ENCODE assay signal across 11 cellular contexts in the genomic region with DNA sequence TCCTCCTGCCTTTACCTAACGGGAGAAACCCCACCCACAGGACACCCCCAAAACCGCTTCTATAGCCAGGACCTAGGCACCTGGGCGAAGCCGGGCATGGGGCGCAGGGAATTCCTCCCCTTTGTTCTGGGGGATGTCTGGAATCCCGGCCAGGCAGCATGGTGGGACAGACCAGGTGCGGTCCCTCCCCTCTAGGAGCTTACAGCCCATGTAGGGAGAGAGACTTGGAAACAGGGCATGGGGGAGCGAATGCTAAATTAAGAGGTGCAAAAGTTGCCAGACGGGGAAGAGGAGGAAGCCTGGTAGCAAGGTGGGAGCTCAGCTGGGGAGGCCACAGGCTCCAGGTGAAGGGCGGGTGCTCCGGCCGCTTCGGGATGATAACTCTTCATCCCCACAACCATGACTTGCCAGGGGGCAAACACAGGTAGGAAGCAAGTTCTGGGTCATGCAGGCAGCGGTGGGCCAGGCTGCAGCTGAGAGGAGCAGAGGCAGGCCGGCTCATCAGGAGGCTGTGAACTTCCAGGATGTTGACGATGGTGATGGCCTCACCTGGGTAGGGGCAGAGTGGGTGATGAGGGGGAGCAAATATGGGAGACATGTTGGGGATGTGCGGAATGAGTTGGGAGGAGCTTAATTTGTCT. TPM values are rescaled to one million over a fixed set of nuclear protein-coding genes. Genes with fewer than 3 reads are reported as not detected.
DNase-seq lines count a peak whose midpoint lies in the region; ATAC-seq, FAIRE-seq and TF ChIP-seq lines count a peak whose summit lies in the region.
"Had no signal": no experiment of that assay in that cellular context is flagged by ENCODE, and none has a peak within 500 bp of the region (broad histone marks: within the 10 kb centered on the region; RNA-seq: fewer than 3 reads in every experiment).

No MANE protein-coding gene starts in this region.

- H3K4me3 Mint-ChIP-seq in IgD-negative memory B cell = peak overlapping the region; percentile 22 to 85 (median 48)

- H3K27ac ChIP-seq in endothelial cell of umbilical vein (ENCODE audit: insufficient read depth, low read depth, low read length) = no peak overlapping the region
- H3K27ac ChIP-seq in mucosa of rectum (ENCODE audit: low read depth in 2 of 2, low read length in 2 of 2) = peak overlapping the region; percentile 77 to 97
- peak overlapping the region in 1 of 2 donors; percentile 76 for H3K27ac ChIP-seq in testis
- H3K27ac ChIP-seq: SJSA1 had no signal

- TF ChIP-seq POLR2A in endothelial cell of umbilical vein (IDR thresholded peaks at IDR 0.05; ENCODE audit: low read depth, low read length) (no peak), testis (IDR thresholded peaks at IDR 0.05) (no peak)

- peak overlapping the region; percentile 87 for H3K4me2 ChIP-seq in endothelial cell of umbilical vein (ENCODE audit: insufficient read depth, low read length)

- H2AFZ ChIP-seq in endothelial cell of umbilical vein (ENCODE audit: low read depth, low read length) = no peak overlapping the region

- no peaks in the 10 kb centered on the region for H3K9me3 ChIP-seq in endothelial cell of umbilical vein (replicated peaks; ENCODE audit: control insufficient read depth, insufficient read depth, low read length)
- no peaks in the 10 kb centered on the region for H3K9me3 ChIP-seq in mucosa of rectum (ENCODE audit: control insufficient read depth in 2 of 2, low read length in 2 of 2)
- H3K9me3 ChIP-seq in testis = no peaks in the 10 kb centered on the region

- peak overlapping the region in 1 of 3 donors; percentile 10 for H3K27ac Mint-ChIP-seq in IgD-negative memory B cell

- dilution Hi-C loops in endothelial cell of umbilical vein (cut with MboI; ENCODE audit: extremely low pct_ligation_motif_present, low sequenced_read_pairs) = no loop called here

- peaks cover 4 to 15% (median 6%) of the 10 kb centered on the region in 3 donors for H3K4me1 Mint-ChIP-seq in IgD-negative memory B cell

- peaks cover 55% of the 10 kb centered on the region for H3K27me3 Mint-ChIP-seq in IgD-negative memory B cell

- no TSS peak for BruUV-seq in endothelial cell of umbilical vein (replicated peaks; lab: Mats Ljungman, UMichigan)

- H3K79me2 ChIP-seq in endothelial cell of umbilical vein (ENCODE audit: control insufficient read depth, insufficient read depth, low read length) = no peaks in the 10 kb centered on the region

- H3K9ac ChIP-seq in endothelial cell of umbilical vein (replicated peaks; ENCODE audit: extremely low read depth, insufficient read depth, low read length) = no peak overlapping the region
- H3K9ac ChIP-seq in mucosa of rectum (ENCODE audit: low read depth in 1 of 2, low read length in 2 of 2) = peak overlapping the region; percentile 61 to 75

- 85% methylated on average over 10 to 17 of the region's 17 CpGs for WGBS in testis, 2 donors

- no peak for FAIRE-seq in endothelial cell of umbilical vein (lab: Jason Lieb, UNC)

- CTCF ChIA-PET in endothelial cell of umbilical vein (lab: Charles Lee) = interaction anchor here (0.6 to 1.5 kb wide), 2 partner anchors 19 to 23 kb away, joined by 3 to 5 read pairs; no protein-coding TSS in a partner anchor

- H3K9me3 Mint-ChIP-seq in IgD-negative memory B cell = no peaks in the 10 kb centered on the region

- H4K20me1 ChIP-seq in endothelial cell of umbilical vein (replicated peaks; ENCODE audit: control insufficient read depth, extremely low read depth, insufficient read depth, low read length) = no peaks in the 10 kb centered on the region

- H3K27me3 ChIP-seq in endothelial cell of umbilical vein (ENCODE audit: control insufficient read depth in 2 of 2, insufficient read depth in 2 of 2, low read length in 2 of 2) (no peaks in the 10 kb centered on the region), mucosa of rectum (ENCODE audit: control insufficient read depth in 2 of 2, insufficient read depth in 2 of 2, low read length in 2 of 2) (no peaks in the 10 kb centered on the region), testis (no peaks in the 10 kb centered on the region)

- ATAC-seq in left ventricle myocardium superior (no peak), HG03139 (IDR thresholded peaks at IDR 0.05; ENCODE audit: unreplicated experiment) (no peak)

- intact Hi-C loops in endothelial cell of umbilical vein (cut with micrococcal nuclease) = loop anchor here (1.0 kb wide), 1 partner anchor 43 kb away; no protein-coding TSS in a partner anchor
- intact Hi-C loops in testis (cut with DNase I; ENCODE audit: low total_unique reads) = no loop called here
- intact Hi-C loops in left ventricle myocardium superior (cut with micrococcal nuclease) = no loop called here

- DNase-seq in endothelial cell of umbilical vein (ENCODE audit: low read depth, low spot score) (no peak), testis (no peak), DMS79 treated with DMSO at 0.1 percent for 48 hours (lab: John Stamatoyannopoulos, UW) (no peak), left ventricle myocardium superior (no peak), NCI-H446 treated with DMSO at 0.1 percent for 48 hours (lab: John Stamatoyannopoulos, UW) (no peak)
- DNase-seq: NCI-H526 treated with DMSO at 0.1 percent for 48 hours had no signal

- no peaks in the 10 kb centered on the region for H3K9me1 ChIP-seq in endothelial cell of umbilical vein (replicated peaks; ENCODE audit: control insufficient read depth, extremely low read depth, insufficient read depth, low read length)

- TF ChIP-seq CTCF in endothelial cell of umbilical vein (IDR thresholded peaks at IDR 0.05; ENCODE audit: extremely low read depth in 1 of 2, insufficient read depth in 1 of 2, low read depth in 1 of 2, low read length in 2 of 2) = no peak
- no peak for TF ChIP-seq CTCF in testis (IDR thresholded peaks at IDR 0.05)

- H3K4me1 ChIP-seq in endothelial cell of umbilical vein (ENCODE audit: control insufficient read depth, extremely low read depth, insufficient read depth, low read length) (peaks cover 9% of the 10 kb centered on the region), mucosa of rectum (ENCODE audit: control insufficient read depth in 2 of 2, insufficient read depth in 2 of 2, low read length in 2 of 2) (peaks cover 58 to 65% of the 10 kb centered on the region in 2 donors), testis (peaks cover 10% of the 10 kb centered on the region)

- H3K36me3 Mint-ChIP-seq in IgD-negative memory B cell = peaks cover 1% of the 10 kb centered on the region

- H3K36me3 ChIP-seq in endothelial cell of umbilical vein (ENCODE audit: control insufficient read depth in 2 of 2, extremely low read depth in 1 of 2, insufficient read depth in 2 of 2, low read length in 2 of 2) = no peaks in the 10 kb centered on the region
- H3K36me3 ChIP-seq in mucosa of rectum (ENCODE audit: control insufficient read depth in 2 of 2, insufficient read depth in 2 of 2, low read length in 2 of 2) = peaks cover 1 to 4% of the 10 kb centered on the region in 2 donors
- no peaks in the 10 kb centered on the region for H3K36me3 ChIP-seq in testis (ENCODE audit: low read depth, missing control alignments)
- H3K36me3 ChIP-seq: SJSA1 had no signal

- H3K4me3 ChIP-seq in endothelial cell of umbilical vein (replicated peaks in 1 of 3; ENCODE audit: insufficient read depth in 1 of 3, low read depth in 1 of 3, low read length in 3 of 3) (peak overlapping the region in 1 of 3 experiments; percentile 74), mucosa of rectum (ENCODE audit: low read length in 2 of 2) (peak overlapping the region; percentile 67 to 76), testis (peak overlapping the region; percentile 63 to 64)

- POLR2A ChIA-PET in endothelial cell of umbilical vein (lab: Charles Lee) = no interaction called here

TF ChIP-seq in endothelial cell of umbilical vein, 7 proteins besides CTCF, POLR2A, EP300 and RAD21:
- TF ChIP-seq FOS (IDR thresholded peaks at IDR 0.05; ENCODE audit: borderline replicate concordance, insufficient read depth, low read length) (no peak), POLR2AphosphoS5 (IDR thresholded peaks at IDR 0.05; ENCODE audit: insufficient read depth, low read depth, low read length) (no peak), JUN (IDR thresholded peaks at IDR 0.05; ENCODE audit: borderline replicate concordance, insufficient read depth, insufficient read length, low read depth) (no peak), MYC (IDR thresholded peaks at IDR 0.05; ENCODE audit: low read depth, low read length) (no peak), EZH2 (IDR thresholded peaks at IDR 0.05; ENCODE audit: borderline replicate concordance, low read depth, low read length, severe bottlenecking) (no peak), GATA2 (IDR thresholded peaks at IDR 0.05; ENCODE audit: insufficient read depth, insufficient read length, low read depth, low read length) (no peak)
- TF ChIP-seq, protein P1, sequence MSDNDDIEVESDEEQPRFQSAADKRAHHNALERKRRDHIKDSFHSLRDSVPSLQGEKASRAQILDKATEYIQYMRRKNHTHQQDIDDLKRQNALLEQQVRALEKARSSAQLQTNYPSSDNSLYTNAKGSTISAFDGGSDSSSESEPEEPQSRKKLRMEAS (IDR thresholded peaks at IDR 0.05; ENCODE audit: insufficient read depth, insufficient read length) = no peak
TF ChIP-seq in endothelial cell of umbilical vein: peak in this region for 0.

RNA-seq across cellular contexts. Expression of a gene that starts 1.3 kb away (rescaled TPM):
- polyA plus RNA-seq in IgD-negative memory B cell (not detected), endothelial cell of umbilical vein (13.6 and 16.2 TPM in 2 replicates), testis (ENCODE audit: insufficient read depth, low read depth, low replicate concordance) (9.0 TPM)
- total RNA-seq in endothelial cell of umbilical vein (2.9 and 3.5 TPM in 2 replicates), testis (10 to 100 TPM in 1 of 2 donors, 1 to 10 TPM in 1; 7.0 to 14.2 TPM), left ventricle myocardium superior (2.9 TPM)
- 10.5 and 10.8 TPM in 2 replicates for polyA plus RNA-seq in endothelial cell of umbilical vein (2011; cell fraction: cytosol; rRNA removed)
- polyA plus RNA-seq in endothelial cell of umbilical vein (2011; cell fraction: nucleus; rRNA removed) = 3.9 and 4.7 TPM in 2 replicates
- polyA plus RNA-seq in endothelial cell of umbilical vein (2012) = 2.5 and 6.2 TPM in 2 replicates
- 8.9 and 9.4 TPM in 2 replicates for polyA minus RNA-seq in endothelial cell of umbilical vein
- 1.3 TPM for polyA minus RNA-seq in endothelial cell of umbilical vein (2011; cell fraction: cytosol; rRNA and poly(A)+ RNA removed)
- polyA minus RNA-seq in endothelial cell of umbilical vein (2011; cell fraction: nucleus; rRNA and poly(A)+ RNA removed) = 2.5 and 3.5 TPM in 2 replicates
- total RNA-seq: SJSA1 had no signal
- polyA plus RNA-seq: neural cell had no signal
